15 cellular contexts compared by ENCODE assay signal in genomic region chr10:37831495-37832333, GRCh38. TPM values are rescaled to one million over a fixed set of nuclear protein-coding genes. Genes with fewer than 3 reads are reported as not detected.
DNase-seq lines count a peak whose midpoint lies in the region; ATAC-seq and TF ChIP-seq lines count a peak whose summit lies in the region.
"Had no signal": no experiment of that assay in that cellular context is flagged by ENCODE, and none has a peak within 500 bp of the region (broad histone marks: within the 10 kb centered on the region; RNA-seq: fewer than 3 reads in every experiment).

No MANE protein-coding gene starts in this region.

- CTCF ChIA-PET in mammary epithelial cell (lab: Charles Lee; ENCODE audit: low non-redundant PET) (no interaction called here), MCF 10A (lab: Yijun Ruan, JAX) (interaction anchor here (0.6 to 1.1 kb wide), 4 partner anchors 12 to 141 kb away, joined by 3 to 5 read pairs (median 3); no protein-coding TSS in a partner anchor)

- in situ Hi-C loops in mammary epithelial cell (cut with MboI; ENCODE audit: low sequenced_read_pairs in 2 of 2) = no loop called here

- H3K36me3 ChIP-seq in mammary epithelial cell (ENCODE audit: insufficient read depth, low read length) (peaks cover 8% of the 10 kb centered on the region), adipocyte (ENCODE audit: control insufficient read depth, insufficient read depth, low read length, severe bottlenecking) (peaks cover 100% of the 10 kb centered on the region), thoracic aorta (peaks cover 68% of the 10 kb centered on the region)

- H3K4me1 Mint-ChIP-seq in MCF 10A (ENCODE audit: insufficient read depth, unreplicated experiment) = no peaks in the 10 kb centered on the region

- H3K27me3 Mint-ChIP-seq in MCF 10A (ENCODE audit: insufficient read depth, unreplicated experiment) = no peaks in the 10 kb centered on the region
- H3K27me3 Mint-ChIP-seq: IgD-negative memory B cell had no signal

- intact Hi-C loops in mammary epithelial cell (cut with micrococcal nuclease) = no loop called here
- intact Hi-C loops in MCF 10A (cut with micrococcal nuclease) = no loop called here

- no peak for ATAC-seq in thoracic aorta (ENCODE audit: insufficient number of reproducible peaks, low FRiP score, low read depth)

- H3K27ac Mint-ChIP-seq in MCF 10A (ENCODE audit: low read depth, unreplicated experiment) = no peak overlapping the region
- H3K27ac Mint-ChIP-seq: IgD-negative memory B cell had no signal

- peaks cover 78% of the 10 kb centered on the region for H3K9me3 Mint-ChIP-seq in MCF 10A (ENCODE audit: unreplicated experiment)

- H4K20me1 ChIP-seq in mammary epithelial cell (ENCODE audit: insufficient read depth, low read length) = no peaks in the 10 kb centered on the region

- no peak overlapping the region for H2AFZ ChIP-seq in mammary epithelial cell (ENCODE audit: low read depth, low read length)

- TF ChIP-seq CTCF in mammary epithelial cell (conservative IDR thresholded peaks at IDR 0.05 in 1 of 2, IDR thresholded peaks at IDR 0.05 in 1 of 2; ENCODE audit: extremely low read depth in 1 of 2, insufficient read depth in 1 of 2, low read depth in 1 of 2, low read length in 2 of 2) = no peak
- no peak for TF ChIP-seq CTCF in MCF 10A (IDR thresholded peaks at IDR 0.05; ENCODE audit: unreplicated experiment)
- TF ChIP-seq CTCF in fibroblast of mammary gland (conservative IDR thresholded peaks at IDR 0.05; ENCODE audit: control insufficient read depth, insufficient read depth, low read depth, low read length) = no peak
- no peak for TF ChIP-seq CTCF in thoracic aorta (IDR thresholded peaks at IDR 0.05)

- no peak overlapping the region for H3K27ac ChIP-seq in mammary epithelial cell (ENCODE audit: insufficient read depth, low read depth, low read length)
- H3K27ac ChIP-seq in thoracic aorta = no peak overlapping the region
- H3K27ac ChIP-seq: SJSA1 had no signal

- BruUV-seq in mammary epithelial cell (replicated peaks; lab: Mats Ljungman, UMichigan) (TSS peak; percentile 20), MCF 10A (replicated peaks; lab: Mats Ljungman, UMichigan) (no TSS peak)

- POLR2A ChIA-PET in MCF 10A (lab: Yijun Ruan, JAX) = interaction anchor here (0.9 kb wide), 1 partner anchor 19 kb away, joined by 3 read pairs; no protein-coding TSS in a partner anchor

- dilution Hi-C loops in mammary epithelial cell (cut with HindIII; ENCODE audit: low sequenced_read_pairs) = no loop called here

- no peak for DNase-seq in mammary epithelial cell
- no peak for DNase-seq in MCF 10A (ENCODE audit: unreplicated experiment)
- no peak for DNase-seq in adipocyte (ENCODE audit: low read depth)
- DNase-seq in fibroblast of mammary gland (ENCODE audit: low read depth) = peak; percentile 11
- DNase-seq in thoracic aorta (ENCODE audit: low spot score) = no peak
- no peak for DNase-seq in OCI-M2 (lab: John Stamatoyannopoulos, UW; ENCODE audit: unreplicated experiment)
- DNase-seq in amniotic stem cell (lab: John Stamatoyannopoulos, UW) = no peak
- DNase-seq in activated naive CD4-positive, alpha-beta T cell treated with Interleukin-2 at 50 U/mL for 16 hours = no peak
- DNase-seq: Calu3, NCI-H146, NCI-H2081 treated with DMSO at 0.1 percent for 48 hours, NCI-H345, NCI-H526 treated with DMSO at 0.1 percent for 48 hours had no signal

- H3K9me3 ChIP-seq in mammary epithelial cell (replicated peaks; ENCODE audit: insufficient read depth, low read length) = peaks cover 33% of the 10 kb centered on the region
- peaks cover 98% of the 10 kb centered on the region for H3K9me3 ChIP-seq in adipocyte (ENCODE audit: control insufficient read depth, low read length)
- peaks cover 63% of the 10 kb centered on the region for H3K9me3 ChIP-seq in thoracic aorta

- no peak overlapping the region for H3K4me3 ChIP-seq in mammary epithelial cell (replicated peaks in 1 of 3; ENCODE audit: insufficient read depth in 1 of 3, low read depth in 2 of 3, low read length in 3 of 3)
- H3K4me3 ChIP-seq in adipocyte (ENCODE audit: low read length) = peak overlapping the region; percentile 63
- no peak overlapping the region for H3K4me3 ChIP-seq in fibroblast of mammary gland (ENCODE audit: control insufficient read depth, low read depth, low read length)
- peak overlapping the region; percentile 24 for H3K4me3 ChIP-seq in thoracic aorta
- H3K4me3 ChIP-seq: SJSA1 had no signal

- peaks cover 66% of the 10 kb centered on the region for H3K36me3 Mint-ChIP-seq in MCF 10A (ENCODE audit: insufficient read depth, unreplicated experiment)

- H3K9ac ChIP-seq in mammary epithelial cell (ENCODE audit: insufficient read depth, low read length) (no peak overlapping the region), adipocyte (ENCODE audit: low read length) (no peak overlapping the region)

- H3K27me3 ChIP-seq in mammary epithelial cell (ENCODE audit: insufficient read depth, low read length) (no peaks in the 10 kb centered on the region), adipocyte (replicated peaks; ENCODE audit: control insufficient read depth, insufficient read depth, low read length) (no peaks in the 10 kb centered on the region), thoracic aorta (replicated peaks; ENCODE audit: insufficient read depth) (no peaks in the 10 kb centered on the region)
- H3K27me3 ChIP-seq: SJSA1 had no signal

- no peaks in the 10 kb centered on the region for H3K79me2 ChIP-seq in mammary epithelial cell (ENCODE audit: insufficient read depth, low read length)

- H3K4me1 ChIP-seq in mammary epithelial cell (ENCODE audit: insufficient read depth, low read length) = no peaks in the 10 kb centered on the region
- H3K4me1 ChIP-seq in adipocyte (ENCODE audit: control insufficient read depth, insufficient read depth, low read length) = no peaks in the 10 kb centered on the region
- no peaks in the 10 kb centered on the region for H3K4me1 ChIP-seq in thoracic aorta (ENCODE audit: control insufficient read depth in 1 of 2, low read depth in 2 of 2)
- H3K4me1 ChIP-seq: SJSA1 had no signal

- no peak overlapping the region for H3K4me3 Mint-ChIP-seq in MCF 10A (ENCODE audit: unreplicated experiment)

- no peak overlapping the region for H3K4me2 ChIP-seq in mammary epithelial cell (ENCODE audit: insufficient read depth, low read depth, low read length)

- WGBS in mammary epithelial cell (ENCODE audit: low coverage, missing lambda C conversion rate) = 97% methylated on average over 4 of the region's 4 CpGs

RNA-seq across cellular contexts. Expression of gene ZNF248, which starts 25.7 kb away (rescaled TPM):
- total RNA-seq in mammary epithelial cell = 1 to 10 TPM; 5.9 to 8.2 TPM
- 2.9 TPM for polyA plus RNA-seq in mammary epithelial cell
- polyA minus RNA-seq in mammary epithelial cell = not detected
- 5.7 and 10.0 TPM in 2 replicates for total RNA-seq in MCF 10A (2022)
- 10 to 100 TPM; 16.4 to 21.2 TPM for total RNA-seq in thoracic aorta

Comparison
In these comparisons a context has a peak if more than half of its experiments do, and no peak if none do; other contexts are left out.
1. H3K4me3 ChIP-seq: peak in adipocyte (single experiment) and thoracic aorta (single experiment); none in mammary epithelial cell (0 of 3) and fibroblast of mammary gland (single experiment).